16 cellular contexts compared by ENCODE assay signal in the genomic region with DNA sequence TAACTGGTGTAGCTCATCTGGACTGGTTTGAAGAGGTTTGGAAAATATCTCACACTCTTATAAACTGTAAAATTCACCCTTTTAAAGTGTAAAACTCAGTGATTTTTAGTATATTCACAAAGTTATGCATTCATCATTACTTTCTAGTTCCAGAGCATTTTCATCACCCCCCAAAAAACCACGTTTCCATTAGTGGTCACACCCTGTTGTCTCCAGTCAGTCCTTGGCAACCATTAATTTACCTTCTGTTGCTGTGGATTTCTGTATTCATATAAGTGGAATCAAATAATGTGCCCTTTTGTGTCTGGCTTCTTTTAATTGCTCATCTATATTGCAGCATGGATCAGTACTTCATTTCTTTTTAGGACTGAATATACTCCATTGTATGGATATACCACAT.
"Had no signal": no experiment of that assay in that cellular context is flagged by ENCODE, and none has a peak within 500 bp of the region (broad histone marks: within the 10 kb centered on the region; RNA-seq: fewer than 3 reads in every experiment).

No MANE protein-coding gene starts in this region.

- H3K27ac ChIP-seq: body of pancreas, cardiac muscle cell, heart right ventricle had no signal

- H3K36me3 ChIP-seq: cardiac muscle cell had no signal

- H3K9me3 ChIP-seq: body of pancreas had no signal

- H3K27me3 Mint-ChIP-seq: activated CD4-positive, alpha-beta memory T cell treated with anti-CD3 and anti-CD28 coated beads for 36 hours; activated CD8-positive, alpha-beta memory T cell treated with anti-CD3 and anti-CD28 coated beads, Interleukin-2, amount 10 ng/mL, durations not matched to agents 7 days and 5 days; stimulated activated memory B cell treated with anti-CD40 and anti-IgM and Interleukin-4, amounts not matched to agents 10 μg/mL and 1 μg/mL and 100 μg/mL, for 72 hours had no signal

- H3K9me3 Mint-ChIP-seq: stimulated activated memory B cell treated with anti-CD40 and anti-IgM and Interleukin-4, amounts not matched to agents 10 μg/mL and 1 μg/mL and 100 μg/mL, for 72 hours had no signal

- DNase-seq: activated CD4-positive, alpha-beta memory T cell treated with anti-CD3 and anti-CD28 coated beads for 36 hours; activated CD8-positive, alpha-beta memory T cell treated with anti-CD3 and anti-CD28 coated beads, Interleukin-2, amount 10 ng/mL, durations not matched to agents 7 days and 5 days; activated naive CD4-positive, alpha-beta T cell; body of pancreas; heart right ventricle; islet precursor cell; left cardiac atrium; small intestine; stimulated activated CD4-positive, alpha-beta T cell treated with anti-CD3 and anti-CD28 coated beads, Interleukin-15, amount 100 ng/mL, for 24 hours; T-helper 1 cell had no signal

- H3K4me3 Mint-ChIP-seq: activated CD4-positive, alpha-beta memory T cell treated with anti-CD3 and anti-CD28 coated beads for 36 hours; activated CD8-positive, alpha-beta memory T cell treated with anti-CD3 and anti-CD28 coated beads, Interleukin-2, amount 10 ng/mL, durations not matched to agents 7 days and 5 days; neural crest cell; stimulated activated memory B cell treated with anti-CD40 and anti-IgM and Interleukin-4, amounts not matched to agents 10 μg/mL and 1 μg/mL and 100 μg/mL, for 72 hours had no signal

- H3K27ac Mint-ChIP-seq: activated CD4-positive, alpha-beta memory T cell treated with anti-CD3 and anti-CD28 coated beads for 36 hours; activated CD8-positive, alpha-beta memory T cell treated with anti-CD3 and anti-CD28 coated beads, Interleukin-2, amount 10 ng/mL, durations not matched to agents 7 days and 5 days; activated T-helper 2 cell treated with anti-CD3 and anti-CD28 coated beads, Interferon-gamma antibody, Interleukin-2, Interleukin-4, amounts not matched to agents 10 μg/mL and 5 μg/mL and 100 μg/mL, durations not matched to agents 14 hours and 24 hours and 36 hours; stimulated activated memory B cell treated with anti-CD40 and anti-IgM and Interleukin-4, amounts not matched to agents 10 μg/mL and 1 μg/mL and 100 μg/mL, for 72 hours had no signal

- FAIRE-seq: endometrium had no signal

- ATAC-seq: activated CD8-positive, alpha-beta memory T cell treated with anti-CD3 and anti-CD28 coated beads, Interleukin-2, amount 10 ng/mL, durations not matched to agents 7 days and 5 days; body of pancreas; heart right ventricle; left cardiac atrium; sciatic nerve; stimulated activated memory B cell treated with anti-CD40 and anti-IgM and Interleukin-4, amounts not matched to agents 10 μg/mL and 1 μg/mL and 100 μg/mL, for 72 hours had no signal

- H3K4me3 ChIP-seq: body of pancreas, cardiac muscle cell, heart right ventricle had no signal

- H3K27me3 ChIP-seq: body of pancreas, cardiac muscle cell, heart right ventricle had no signal
